14 cellular contexts compared by ENCODE assay signal in genomic region chr17:4440690-4441686, GRCh38. TPM values are rescaled to one million over a fixed set of nuclear protein-coding genes. Genes with fewer than 3 reads are reported as not detected.
DNase-seq lines count a peak whose midpoint lies in the region; ATAC-seq, FAIRE-seq and TF ChIP-seq lines count a peak whose summit lies in the region.
"Had no signal": no experiment of that assay in that cellular context is flagged by ENCODE, and none has a peak within 500 bp of the region (broad histone marks: within the 10 kb centered on the region; RNA-seq: fewer than 3 reads in every experiment).

No MANE protein-coding gene starts in this region.

- H3K36me3 ChIP-seq in BLaER1 (no peaks in the 10 kb centered on the region), DND-41 (ENCODE audit: insufficient read depth, low read length) (peaks cover 29% of the 10 kb centered on the region), SK-N-SH (replicated peaks in 1 of 2; ENCODE audit: control insufficient read depth in 1 of 2, insufficient read depth in 2 of 2, low read length in 1 of 2) (no peaks in the 10 kb centered on the region), kidney (ENCODE audit: control insufficient read depth in 1 of 2, insufficient read depth in 2 of 2, low read length in 2 of 2) (no peaks in the 10 kb centered on the region)

- intact Hi-C loops in MCF 10A (cut with micrococcal nuclease), result no loop called here
- intact Hi-C loops in kidney (cut with DNase I), result no loop called here

- BruUV-seq in MCF 10A (replicated peaks; lab: Mats Ljungman, UMichigan), result no TSS peak

- H3K4me1 Mint-ChIP-seq in MCF 10A (ENCODE audit: insufficient read depth, unreplicated experiment), result peaks cover 5% of the 10 kb centered on the region

- FAIRE-seq in kidney (lab: Jason Lieb, UNC), result no peak
- FAIRE-seq: frontal cortex had no signal

- no peaks in the 10 kb centered on the region for H3F3A ChIP-seq in SK-N-SH (replicated peaks; ENCODE audit: insufficient read depth)

- H3K27me3 ChIP-seq in BLaER1 (no peaks in the 10 kb centered on the region), DND-41 (ENCODE audit: insufficient read depth, low read length, poor library complexity) (no peaks in the 10 kb centered on the region), SK-N-SH (ENCODE audit: insufficient read depth) (no peaks in the 10 kb centered on the region)

- no peaks in the 10 kb centered on the region for H3K9me2 ChIP-seq in SK-N-SH

- H3K4me3 Mint-ChIP-seq in MCF 10A (ENCODE audit: unreplicated experiment), result no peak overlapping the region
- H3K4me3 Mint-ChIP-seq: activated T-cell treated with anti-CD3 and anti-CD28 coated beads, Interleukin-2, amount 50 U/mL, for 4 hours had no signal

- H3K4me2 ChIP-seq in BLaER1, result peak overlapping the region; percentile 62
- H3K4me2 ChIP-seq in DND-41 (ENCODE audit: insufficient read depth, low read length), result no peak overlapping the region
- no peak overlapping the region for H3K4me2 ChIP-seq in SK-N-SH

- no peak overlapping the region for H3K27ac ChIP-seq in BLaER1
- H3K27ac ChIP-seq in DND-41 (ENCODE audit: low read length), result peak overlapping the region; percentile 23; the same call in 1 of the 2 replicates
- H3K27ac ChIP-seq in SK-N-SH (ENCODE audit: low read depth in 2 of 2, low read length in 1 of 2), result no peak overlapping the region
- no peak overlapping the region for H3K27ac ChIP-seq in kidney (ENCODE audit: low read depth in 2 of 2, low read length in 2 of 2)
- H3K27ac ChIP-seq: C4-2B, GM23248 had no signal

- H3K9me3 Mint-ChIP-seq in MCF 10A (ENCODE audit: unreplicated experiment), result no peaks in the 10 kb centered on the region
- H3K9me3 Mint-ChIP-seq: activated T-cell treated with anti-CD3 and anti-CD28 coated beads, Interleukin-2, amount 50 U/mL, for 4 hours had no signal

- DNase-seq in DND-41, result no peak
- peak; percentile 70 for DNase-seq in SK-N-SH
- peak; percentile 44 for DNase-seq in left kidney (ENCODE audit: low read depth, low spot score)
- DNase-seq in CD1c-positive myeloid dendritic cell (ENCODE audit: extremely low spot score), result no peak
- no peak for DNase-seq in MCF 10A (ENCODE audit: unreplicated experiment)
- DNase-seq in kidney, result no peak
- DNase-seq: activated T-cell treated with anti-CD3 and anti-CD28 coated beads, Interleukin-2, amount 50 U/mL, for 4 hours; GM23248; mammary epithelial cell; NCI-H2107; SHP77 treated with DMSO at 0.1 percent for 48 hours had no signal

- CTCF ChIA-PET in SK-N-SH (lab: Yijun Ruan, JAX), result interaction anchor here (0.6 to 1.6 kb wide), 4 partner anchors 20 to 703 kb away, joined by 3 to 4 read pairs (median 4); no protein-coding TSS in a partner anchor
- CTCF ChIA-PET in MCF 10A (lab: Yijun Ruan, JAX), result no interaction called here

- peaks cover 57% of the 10 kb centered on the region for H3K4me1 ChIP-seq in BLaER1
- H3K4me1 ChIP-seq in DND-41 (ENCODE audit: insufficient read depth, low read length), result peaks cover 34% of the 10 kb centered on the region
- H3K4me1 ChIP-seq in SK-N-SH (ENCODE audit: control insufficient read depth in 1 of 2, insufficient read depth in 2 of 2, low read depth in 1 of 2, low read length in 1 of 2), result peaks cover 0 to 18% of the 10 kb centered on the region in 2 experiments; a peak in 1 of 4 replicates
- peaks cover 0 to 2% of the 10 kb centered on the region in 2 donors for H3K4me1 ChIP-seq in kidney (ENCODE audit: control insufficient read depth in 1 of 2, insufficient read depth in 1 of 2, low read depth in 1 of 2, low read length in 2 of 2)

- TF ChIP-seq EP300 in SK-N-SH (IDR thresholded peaks at IDR 0.05; ENCODE audit: borderline replicate concordance in 1 of 2, low read depth in 1 of 2, low read length in 1 of 2), result peak in 1 of 2 experiments; percentile 52; a peak in 1 of 4 replicates

- ATAC-seq in DND-41 (ENCODE audit: insufficient read depth, low read depth), result no peak
- ATAC-seq: activated T-cell treated with anti-CD3 and anti-CD28 coated beads, Interleukin-2, amount 50 U/mL, for 4 hours had no signal

- WGBS in SK-N-SH (ENCODE audit: low lambda C conversion rate), result 39% methylated on average over 16 of the region's 16 CpGs

- 0 out of 2 replicates have a peak, but pooled peaks have one; percentile 8 for TF ChIP-seq RAD21 in SK-N-SH (IDR thresholded peaks at IDR 0.05; ENCODE audit: low read length)

- no peaks in the 10 kb centered on the region for H3K36me3 Mint-ChIP-seq in MCF 10A (ENCODE audit: insufficient read depth, unreplicated experiment)

- peaks cover 26% of the 10 kb centered on the region for H3K79me2 ChIP-seq in DND-41 (ENCODE audit: insufficient read depth, low read length)
- H3K79me2 ChIP-seq in SK-N-SH (ENCODE audit: insufficient read depth), result no peaks in the 10 kb centered on the region

- POLR2A ChIA-PET in SK-N-SH (lab: Yijun Ruan, JAX), result no interaction called here
- POLR2A ChIA-PET in MCF 10A (lab: Yijun Ruan, JAX), result interaction anchor here (0.7 to 1.0 kb wide), 2 partner anchors 9 to 140 kb away, joined by 3 to 4 read pairs; no protein-coding TSS in a partner anchor

- TF ChIP-seq CTCF in DND-41 (IDR thresholded peaks at IDR 0.05; ENCODE audit: borderline replicate concordance, extremely low read depth, low read length, poor library complexity, severe bottlenecking), result no peak
- TF ChIP-seq CTCF in SK-N-SH (IDR thresholded peaks at IDR 0.05), result no peak
- no peak for TF ChIP-seq CTCF in MCF 10A (IDR thresholded peaks at IDR 0.05; ENCODE audit: unreplicated experiment)
- TF ChIP-seq CTCF in kidney (IDR thresholded peaks at IDR 0.05; ENCODE audit: borderline replicate concordance, extremely low read depth, insufficient read depth), result no peak

- H3K27me3 Mint-ChIP-seq in MCF 10A (ENCODE audit: insufficient read depth, unreplicated experiment), result peaks cover 15% of the 10 kb centered on the region

- H3K27ac Mint-ChIP-seq in MCF 10A (ENCODE audit: low read depth, unreplicated experiment), result no peak overlapping the region

- H3K4me3 ChIP-seq in BLaER1, result no peak overlapping the region
- H3K4me3 ChIP-seq in DND-41 (ENCODE audit: low read depth in 1 of 2, low read length in 2 of 2), result no peak overlapping the region
- no peak overlapping the region for H3K4me3 ChIP-seq in SK-N-SH (ENCODE audit: low read depth in 2 of 2, low read length in 1 of 2)
- H3K4me3 ChIP-seq in kidney (ENCODE audit: low read length in 2 of 2), result no peak overlapping the region
- H3K4me3 ChIP-seq: GM23248 had no signal

- H3K9me3 ChIP-seq in BLaER1 (no peaks in the 10 kb centered on the region), DND-41 (ENCODE audit: insufficient read depth, low read length, severe bottlenecking) (no peaks in the 10 kb centered on the region), SK-N-SH (no peaks in the 10 kb centered on the region), kidney (ENCODE audit: control insufficient read depth in 1 of 2, low read length in 2 of 2) (no peaks in the 10 kb centered on the region)

- H2AFZ ChIP-seq in DND-41 (ENCODE audit: low read depth, low read length) (no peak overlapping the region), SK-N-SH (ENCODE audit: low read depth) (no peak overlapping the region)
- H2AFZ ChIP-seq: GM23248 had no signal

- H4K20me1 ChIP-seq in BLaER1 (no peaks in the 10 kb centered on the region), DND-41 (ENCODE audit: insufficient read depth, low read length) (0 out of 2 replicates have a peak, but pooled peaks cover under 1% of the 10 kb centered on the region), SK-N-SH (ENCODE audit: insufficient read depth) (no peaks in the 10 kb centered on the region)

- H3K9ac ChIP-seq in BLaER1, result no peak overlapping the region
- H3K9ac ChIP-seq in DND-41 (ENCODE audit: low read depth, low read length), result no peak overlapping the region
- no peak overlapping the region for H3K9ac ChIP-seq in SK-N-SH
- H3K9ac ChIP-seq in kidney (ENCODE audit: low read length in 2 of 2), result no peak overlapping the region
- H3K9ac ChIP-seq: GM23248 had no signal

TF ChIP-seq in SK-N-SH, 30 proteins besides CTCF, POLR2A, EP300 and RAD21 (continues in another document):
- TF ChIP-seq RCOR1 (IDR thresholded peaks at IDR 0.05; ENCODE audit: low read length), result peak; percentile 96
- no peak for TF ChIP-seq SIN3A (IDR thresholded peaks at IDR 0.05; ENCODE audit: borderline replicate concordance, low read depth, low read length)
- no peak for TF ChIP-seq EZH2phosphoT487 (IDR thresholded peaks at IDR 0.05; ENCODE audit: borderline replicate concordance, low read depth)
- no peak for TF ChIP-seq PBX3 (IDR thresholded peaks at IDR 0.05)
- no peak for TF ChIP-seq FOXJ3 (CRISPR knock-in tag; IDR thresholded peaks at IDR 0.05)
- TF ChIP-seq RXRA (IDR thresholded peaks at IDR 0.05; ENCODE audit: borderline replicate concordance, low read depth), result no peak
- no peak for TF ChIP-seq SMC3 (IDR thresholded peaks at IDR 0.05; ENCODE audit: low read depth, low read length)
- TF ChIP-seq ELF1 (IDR thresholded peaks at IDR 0.05), result no peak
- TF ChIP-seq IRF3 (IDR thresholded peaks at IDR 0.05; ENCODE audit: low read depth, low read length), result no peak

RNA-seq across cellular contexts. Expression of gene SPNS3, which starts 7.2 kb away (rescaled TPM):
- 0.05 TPM in 1 of 2 replicates, not detected in the other for polyA plus RNA-seq in SK-N-SH (2012; rRNA removed)
- 0.03 and 0.04 TPM in 2 replicates for polyA plus RNA-seq in SK-N-SH (2012; cell fraction: cytosol; rRNA removed)
- 0.08 and 0.19 TPM in 2 replicates for polyA plus RNA-seq in SK-N-SH (2012; cell fraction: nucleus; rRNA removed)
- not detected in 2 replicates for total RNA-seq in MCF 10A (2022)
- 1.4 TPM for total RNA-seq in kidney
- polyA plus RNA-seq in kidney (ENCODE audit: insufficient read depth, low read depth, low replicate concordance), result 3.7 TPM
- total RNA-seq: GM23248, mammary epithelial cell had no signal
- polyA plus RNA-seq: GM23248, mammary epithelial cell had no signal

RNA-seq across cellular contexts. Expression of gene SPNS2, which starts 57.7 kb away (rescaled TPM):
- polyA plus RNA-seq in SK-N-SH (2012; rRNA removed) (0.08 TPM in 1 of 2 replicates, not detected in the other), kidney (ENCODE audit: insufficient read depth, low read depth, low replicate concordance) (75.1 TPM)
- 0.05 and 0.08 TPM in 2 replicates for polyA plus RNA-seq in SK-N-SH (2012; cell fraction: cytosol; rRNA removed)
- 0.14 and 0.19 TPM in 2 replicates for polyA plus RNA-seq in SK-N-SH (2012; cell fraction: nucleus; rRNA removed)
- total RNA-seq in MCF 10A (2022) (not detected in 2 replicates), kidney (60.5 TPM)
- total RNA-seq: GM23248 had no signal
- polyA plus RNA-seq: mammary epithelial cell had no signal

Comparison
In these comparisons a context has a peak if more than half of its experiments do, and no peak if none do; other contexts are left out.
1. DNase-seq: peak in SK-N-SH (single experiment) and left kidney (single experiment); none in DND-41 (single experiment), CD1c-positive myeloid dendritic cell (single experiment), MCF 10A (single experiment) and kidney (single experiment).
2. RNA of gene SPNS2, which starts 57.7 kb away (total RNA-seq): 60.5 TPM in kidney (single experiment); not detected in MCF 10A; every median in the first group is over 10 times any median in the second.